15 cellular contexts compared by ENCODE assay signal in genomic region chr2:170425291-170425751, GRCh38.
DNase-seq lines count a peak whose midpoint lies in the region; ATAC-seq, FAIRE-seq and TF ChIP-seq lines count a peak whose summit lies in the region.
"Had no signal": no experiment of that assay in that cellular context is flagged by ENCODE, and none has a peak within 500 bp of the region (broad histone marks: within the 10 kb centered on the region; RNA-seq: fewer than 3 reads in every experiment).

No MANE protein-coding gene starts in this region.

- H2BK5ac ChIP-seq in IMR-90 (ENCODE audit: low read depth, low read length, poor library complexity, severe bottlenecking), result no peak overlapping the region

- no peaks in the 10 kb centered on the region for H3K79me2 ChIP-seq in astrocyte (ENCODE audit: insufficient read depth, low read length)
- H3K79me2 ChIP-seq in hepatocyte, result no peaks in the 10 kb centered on the region

- ATAC-seq in IMR-90 (ENCODE audit: low read depth) (peak; percentile 24), HG03159 (IDR thresholded peaks at IDR 0.05; ENCODE audit: unreplicated experiment) (no peak), heart right ventricle (no peak), HG03378 (IDR thresholded peaks at IDR 0.05; ENCODE audit: unreplicated experiment) (no peak)

- dilution Hi-C loops in IMR-90 (cut with HindIII; ENCODE audit: low sequenced_read_pairs, unreplicated experiment), result no loop called here

- no TSS peak for BruUV-seq in A673 (replicated peaks; lab: Mats Ljungman, UMichigan)
- BruUV-seq in IMR-90 (replicated peaks; lab: Mats Ljungman, UMichigan), result no TSS peak

- no peak overlapping the region for H3K18ac ChIP-seq in IMR-90 (ENCODE audit: low read depth, low read length)

- no peak overlapping the region for H2BK15ac ChIP-seq in IMR-90 (ENCODE audit: low read depth, low read length)

- H2AK9ac ChIP-seq in IMR-90 (replicated peaks; ENCODE audit: low read depth, low read length, poor library complexity), result no peak overlapping the region

- TF ChIP-seq POLR2A in IMR-90 (IDR thresholded peaks at IDR 0.05; ENCODE audit: low read depth, low read length), result no peak

- peak; percentile 32 for DNase-seq in A673 (ENCODE audit: low spot score)
- peak; percentile 36 for DNase-seq in IMR-90
- DNase-seq in astrocyte (ENCODE audit: low read depth), result peak; percentile 11
- peak; percentile 53 for DNase-seq in hepatocyte (ENCODE audit: low spot score)
- no peak for DNase-seq in heart right ventricle
- no peak for DNase-seq in pons (ENCODE audit: low spot score)
- DNase-seq: amygdala; DND-41; stimulated activated CD4-positive, alpha-beta T cell treated with anti-CD3 and anti-CD28 coated beads, Interleukin-1b, Interleukin-23, amount 100 ng/mL, for 48 hours had no signal

- 14% methylated on average over 1 of the region's 2 CpGs; no CpG with 5 or more reads in 1 of the 2 experiments for whole genome bisulfite sequencing in IMR-90 (ENCODE audit: extremely low coverage in 2 of 2, insufficient read length in 1 of 2), 2 experiments
- 55% methylated on average over 2 of the region's 2 CpGs for WGBS in hepatocyte (ENCODE audit: low lambda C conversion rate, missing lambda C conversion rate)
- WGBS in heart right ventricle, 2 donors, result 71 to 79% methylated on average over 2 of the region's 2 CpGs

- no peak overlapping the region for H4K8ac ChIP-seq in IMR-90 (ENCODE audit: low read depth in 2 of 2, low read length in 2 of 2)

- H3K27me3 ChIP-seq in A673 (replicated peaks; ENCODE audit: insufficient read depth, low read depth, low read length, poor library complexity) (no peaks in the 10 kb centered on the region), IMR-90 (ENCODE audit: control insufficient read depth, insufficient read depth, low read length) (no peaks in the 10 kb centered on the region; the same call in 1 of the 2 replicates), astrocyte (ENCODE audit: insufficient read depth, low read length) (no peaks in the 10 kb centered on the region), hepatocyte (no peaks in the 10 kb centered on the region), heart right ventricle (peaks cover 0 to 49% (median 19%) of the 10 kb centered on the region in 7 donors)

- no peak overlapping the region for H2AK5ac ChIP-seq in IMR-90 (ENCODE audit: low read depth, low read length)

- CTCF ChIA-PET in A673 (lab: Charles Lee) (no interaction called here), IMR-90 (lab: Yijun Ruan, JAX) (interaction anchor here (1.0 kb wide), 1 partner anchor 64 kb away, joined by 3 read pairs; no protein-coding TSS in a partner anchor)

- H3K4me3 Mint-ChIP-seq in astrocyte (ENCODE audit: unreplicated experiment), result no peak overlapping the region
- H3K4me3 Mint-ChIP-seq: stimulated activated naive CD8-positive, alpha-beta T cell treated with anti-CD3 and anti-CD28 coated beads, Interleukin-15, Interleukin-2, amounts not matched to agents 100 ng/mL and 50 ng/mL, for 24 hours had no signal

- TF ChIP-seq CTCF in A673 (conservative IDR thresholded peaks at IDR 0.05; ENCODE audit: low read depth, low read length) (no peak), IMR-90 (conservative IDR thresholded peaks at IDR 0.05; ENCODE audit: low read depth, low read length) (no peak), astrocyte (IDR thresholded peaks at IDR 0.05; ENCODE audit: insufficient read depth, low read depth, low read length) (no peak), hepatocyte (IDR thresholded peaks at IDR 0.05; ENCODE audit: poor library complexity) (no peak), heart right ventricle (IDR thresholded peaks at IDR 0.05) (no peak)

- intact Hi-C loops in A673 (cut with micrococcal nuclease; ENCODE audit: unreplicated experiment) (no loop called here), IMR-90 (cut with micrococcal nuclease) (no loop called here), heart right ventricle (cut with DNase I) (no loop called here)

- H3K4me2 ChIP-seq in IMR-90 (ENCODE audit: low read depth, low read length), result no peak overlapping the region
- no peak overlapping the region for H3K4me2 ChIP-seq in astrocyte (ENCODE audit: low read length)
- H3K4me2 ChIP-seq in hepatocyte, result no peak overlapping the region

- FAIRE-seq in astrocyte (lab: Jason Lieb, UNC), result no peak
- FAIRE-seq: GM18507, TTC549 had no signal

- H4K20me1 ChIP-seq in IMR-90 (ENCODE audit: insufficient read depth, low read length) (no peaks in the 10 kb centered on the region), astrocyte (ENCODE audit: insufficient read depth, low read length) (no peaks in the 10 kb centered on the region), hepatocyte (ENCODE audit: insufficient read depth, poor library complexity, severe bottlenecking) (no peaks in the 10 kb centered on the region)

- no peak overlapping the region for H3K14ac ChIP-seq in IMR-90 (replicated peaks; ENCODE audit: low read depth, low read length)

- H2BK20ac ChIP-seq in IMR-90 (ENCODE audit: low read depth, low read length), result no peak overlapping the region

- H4K91ac ChIP-seq in IMR-90 (ENCODE audit: insufficient read depth, low read depth, low read length), result no peak overlapping the region

- H3K4me1 Mint-ChIP-seq in astrocyte (ENCODE audit: low read depth, unreplicated experiment), result peaks cover 13% of the 10 kb centered on the region

- no peak overlapping the region for H2BK120ac ChIP-seq in IMR-90 (ENCODE audit: low read depth, low read length)

- no peaks in the 10 kb centered on the region for H3K79me1 ChIP-seq in IMR-90 (ENCODE audit: low read depth in 1 of 2, low read length in 2 of 2)

- H3K9me3 ChIP-seq in A673 (ENCODE audit: low read depth, low read length, poor library complexity, severe bottlenecking), result no peaks in the 10 kb centered on the region
- no peaks in the 10 kb centered on the region for H3K9me3 ChIP-seq in IMR-90 (ENCODE audit: control insufficient read depth, insufficient read depth, low read length)
- H3K9me3 ChIP-seq in astrocyte (ENCODE audit: insufficient read depth, low read depth, low read length), result no peaks in the 10 kb centered on the region
- no peaks in the 10 kb centered on the region for H3K9me3 ChIP-seq in hepatocyte (ENCODE audit: low read depth)
- H3K9me3 ChIP-seq in heart right ventricle, result no peaks in the 10 kb centered on the region
- H3K9me3 ChIP-seq: neutrophil had no signal

- H3K4me1 ChIP-seq in A673 (ENCODE audit: insufficient read depth, low read length, poor library complexity, severe bottlenecking) (no peaks in the 10 kb centered on the region), IMR-90 (ENCODE audit: control insufficient read depth, insufficient read depth, low read length) (no peaks in the 10 kb centered on the region), astrocyte (ENCODE audit: insufficient read depth, low read length) (no peaks in the 10 kb centered on the region), hepatocyte (ENCODE audit: insufficient read depth) (peaks cover 18% of the 10 kb centered on the region), heart right ventricle (no peaks in the 10 kb centered on the region)

- H3K56ac ChIP-seq in IMR-90 (ENCODE audit: extremely low read depth, insufficient read depth, low read length), result no peak overlapping the region

- no peak overlapping the region for H2AFZ ChIP-seq in IMR-90 (replicated peaks; ENCODE audit: low read length, poor library complexity)
- H2AFZ ChIP-seq in astrocyte (ENCODE audit: low read depth, low read length), result no peak overlapping the region
- H2AFZ ChIP-seq in hepatocyte, result no peak overlapping the region

- TF ChIP-seq RAD21 in IMR-90 (IDR thresholded peaks at IDR 0.05; ENCODE audit: low read length), result no peak

- H3K9me1 ChIP-seq in IMR-90 (ENCODE audit: insufficient read depth, low read length), result no peaks in the 10 kb centered on the region

- in situ Hi-C loops in IMR-90 (cut with MboI; ENCODE audit: low sequenced_read_pairs), result no loop called here

- H3K27ac ChIP-seq in A673 (ENCODE audit: low read depth, low read length, poor library complexity, severe bottlenecking), result no peak overlapping the region
- no peak overlapping the region for H3K27ac ChIP-seq in IMR-90 (ENCODE audit: insufficient read depth, low read length)
- no peak overlapping the region for H3K27ac ChIP-seq in astrocyte (ENCODE audit: low read depth, low read length)
- H3K27ac ChIP-seq in hepatocyte, result peak overlapping the region; percentile 44
- no peak overlapping the region for H3K27ac ChIP-seq in heart right ventricle
- H3K27ac ChIP-seq: neutrophil had no signal

- H3K27me3 Mint-ChIP-seq in astrocyte (ENCODE audit: low read depth, unreplicated experiment), result peaks cover 12% of the 10 kb centered on the region

- H3K9me2 ChIP-seq in hepatocyte (replicated peaks; ENCODE audit: insufficient read depth), result no peaks in the 10 kb centered on the region

- no peak overlapping the region for H4K5ac ChIP-seq in IMR-90 (ENCODE audit: low read depth, low read length)

- no peak overlapping the region for H3K4ac ChIP-seq in IMR-90 (ENCODE audit: low read depth, low read length)

- H3K4me3 ChIP-seq in A673 (ENCODE audit: low read depth, low read length, poor library complexity, severe bottlenecking) (no peak overlapping the region), IMR-90 (ENCODE audit: insufficient read depth, low read depth, low read length) (no peak overlapping the region), astrocyte (ENCODE audit: insufficient read depth, low read depth, low read length) (no peak overlapping the region), hepatocyte (no peak overlapping the region), heart right ventricle (no peak overlapping the region)

- no peaks in the 10 kb centered on the region for H3K36me3 Mint-ChIP-seq in astrocyte (ENCODE audit: low read depth, unreplicated experiment)

- H3K36me3 ChIP-seq in A673 (ENCODE audit: insufficient read depth, low read length, poor library complexity, severe bottlenecking) (no peaks in the 10 kb centered on the region), IMR-90 (ENCODE audit: control insufficient read depth, insufficient read depth, low read length) (no peaks in the 10 kb centered on the region), astrocyte (ENCODE audit: insufficient read depth, low read length) (no peaks in the 10 kb centered on the region), hepatocyte (replicated peaks; ENCODE audit: insufficient read depth, low read depth) (no peaks in the 10 kb centered on the region), heart right ventricle (no peaks in the 10 kb centered on the region)
- H3K36me3 ChIP-seq: neutrophil had no signal

- POLR2A ChIA-PET in A673 (lab: Charles Lee; ENCODE audit: low non-redundant PET) (no interaction called here), IMR-90 (lab: Charles Lee; ENCODE audit: unreplicated experiment) (no interaction called here)

- H3K9ac ChIP-seq in IMR-90 (ENCODE audit: low read depth, low read length), result no peak overlapping the region
- H3K9ac ChIP-seq in astrocyte (ENCODE audit: low read length), result no peak overlapping the region

- H3K23ac ChIP-seq in IMR-90 (ENCODE audit: low read depth, low read length), result no peak overlapping the region

- H3K9me3 Mint-ChIP-seq in astrocyte (ENCODE audit: unreplicated experiment), result peaks cover 2% of the 10 kb centered on the region
- H3K9me3 Mint-ChIP-seq: stimulated activated naive CD8-positive, alpha-beta T cell treated with anti-CD3 and anti-CD28 coated beads, Interleukin-15, Interleukin-2, amounts not matched to agents 100 ng/mL and 50 ng/mL, for 24 hours had no signal

- H3K27ac Mint-ChIP-seq in astrocyte (ENCODE audit: unreplicated experiment), result no peak overlapping the region
- H3K27ac Mint-ChIP-seq: stimulated activated naive CD8-positive, alpha-beta T cell treated with anti-CD3 and anti-CD28 coated beads, Interleukin-15, Interleukin-2, amounts not matched to agents 100 ng/mL and 50 ng/mL, for 24 hours had no signal

Comparison
In these comparisons a context has a peak if more than half of its experiments do, and no peak if none do; other contexts are left out.
1. DNase-seq: peak in A673 (single experiment), IMR-90 (single experiment), astrocyte (single experiment) and hepatocyte (single experiment); none in heart right ventricle (0 of 2) and pons (single experiment).